In the genomic region with DNA sequence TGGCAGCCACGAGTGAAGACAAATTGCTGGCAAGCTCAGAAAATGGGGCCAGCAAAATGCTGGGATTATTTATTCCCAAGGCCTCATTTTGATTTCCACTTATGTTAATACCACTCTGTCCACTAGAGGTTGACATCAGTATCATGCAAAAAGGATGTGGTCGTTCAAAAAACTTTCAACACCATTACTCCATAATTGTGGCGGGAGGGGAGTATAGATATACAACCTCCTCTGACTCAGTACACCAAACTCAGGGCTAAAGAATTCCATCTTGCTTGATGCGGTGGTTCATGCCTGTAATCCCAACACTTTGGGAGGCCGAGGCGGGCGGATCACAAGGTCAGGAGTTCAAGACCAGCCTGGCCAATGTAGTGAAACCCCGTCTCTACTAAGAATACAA, we compare ENCODE assay signal across 8 cellular contexts.
DNase-seq lines count a peak whose midpoint lies in the region; ATAC-seq, FAIRE-seq and TF ChIP-seq lines count a peak whose summit lies in the region.
"Not testable (repeated sequence)": the region's sequence is repeated elsewhere in the genome, so short reads cannot be mapped to it uniquely, and the experiment has no call there.

No MANE protein-coding gene starts in this region.

- CTCF ChIA-PET in AG04449 (lab: Yijun Ruan, JAX) = interaction anchor here (0.7 to 2.1 kb wide), 13 partner anchors 9 to 232 kb away, joined by 3 to 9 read pairs (median 4); no protein-coding TSS in a partner anchor
- CTCF ChIA-PET in activated CD8-positive, alpha-beta T cell treated with anti-CD3 and anti-CD28 coated beads for 36 hours (lab: Charles Lee) = interaction anchor here (1.7 kb wide), 1 partner anchor 232 kb away, joined by 5 read pairs; no protein-coding TSS in a partner anchor

- TF ChIP-seq CTCF in AG04449 (IDR thresholded peaks at IDR 0.05; ENCODE audit: insufficient read depth, low read length, missing control alignments) = peak; percentile 32
- TF ChIP-seq CTCF in Loucy (conservative IDR thresholded peaks at IDR 0.05; ENCODE audit: low read length) = peak; percentile 34; the same call in 1 of the 2 replicates
- TF ChIP-seq CTCF in activated CD8-positive, alpha-beta T cell treated with anti-CD3 and anti-CD28 coated beads for 36 hours (IDR thresholded peaks at IDR 0.05); foreskin fibroblast (IDR thresholded peaks at IDR 0.05; ENCODE audit: low read depth, low read length): not testable (repeated sequence)
- peak; percentile 41 for TF ChIP-seq CTCF in chondrocyte (IDR thresholded peaks at IDR 0.05)
- peak; percentile 4 for TF ChIP-seq CTCF in neural progenitor cell (IDR thresholded peaks at IDR 0.05)

- peak; percentile 50 for DNase-seq in AG04449 (ENCODE audit: low read depth, low spot score)
- peak; percentile 71 for DNase-seq in GM23248
- peak; percentile 95 for DNase-seq in RCC 7860 (ENCODE audit: low spot score)
- DNase-seq in activated CD8-positive, alpha-beta T cell treated with anti-CD3 and anti-CD28 coated beads for 36 hours; chondrocyte (ENCODE audit: low spot score); neural progenitor cell (ENCODE audit: low spot score): not testable (repeated sequence)
- peak; percentile 57 to 70 for DNase-seq in foreskin fibroblast

- H3K27ac ChIP-seq in GM23248, neural progenitor cell: not testable (repeated sequence)

- not testable (repeated sequence) for H4K20me1 ChIP-seq in GM23248 (ENCODE audit: insufficient read depth); Loucy (ENCODE audit: insufficient read depth, low read length, poor library complexity, severe bottlenecking)
- peaks cover 77% of the 10 kb centered on the region for H4K20me1 ChIP-seq in neural progenitor cell (ENCODE audit: low read depth)

- not testable (repeated sequence) for H3K4me3 Mint-ChIP-seq in activated CD8-positive, alpha-beta T cell treated with anti-CD3 and anti-CD28 coated beads for 36 hours; chondrocyte (ENCODE audit: unreplicated experiment); neural progenitor cell

- ATAC-seq in activated CD8-positive, alpha-beta T cell treated with anti-CD3 and anti-CD28 coated beads for 36 hours = peak; percentile 47

- H3K9me3 ChIP-seq in GM23248 (ENCODE audit: low read depth); Loucy (ENCODE audit: insufficient read depth, low read depth, low read length); neural progenitor cell (ENCODE audit: low read depth): not testable (repeated sequence)

- peaks cover 11% of the 10 kb centered on the region for H3K4me1 ChIP-seq in GM23248 (ENCODE audit: insufficient read depth)
- not testable (repeated sequence) for H3K4me1 ChIP-seq in Loucy (ENCODE audit: insufficient read depth, low read length, poor library complexity, severe bottlenecking)
- peaks cover 15% of the 10 kb centered on the region for H3K4me1 ChIP-seq in neural progenitor cell

- H3K4me2 ChIP-seq in GM23248 (ENCODE audit: unreplicated experiment); Loucy (ENCODE audit: low read depth, low read length, poor library complexity, severe bottlenecking); neural progenitor cell: not testable (repeated sequence)

- not testable (repeated sequence) for H3K27me3 Mint-ChIP-seq in activated CD8-positive, alpha-beta T cell treated with anti-CD3 and anti-CD28 coated beads for 36 hours; chondrocyte (ENCODE audit: low read depth); neural progenitor cell (ENCODE audit: insufficient read depth, low read depth)

- H3K4me1 Mint-ChIP-seq in activated CD8-positive, alpha-beta T cell treated with anti-CD3 and anti-CD28 coated beads for 36 hours (ENCODE audit: low read depth); chondrocyte (ENCODE audit: low read depth): not testable (repeated sequence)
- peaks cover 25% of the 10 kb centered on the region for H3K4me1 Mint-ChIP-seq in neural progenitor cell

- FAIRE-seq in RCC 7860 (lab: Jason Lieb, UNC) = peak; percentile 95

- H3K9me2 ChIP-seq in GM23248 (ENCODE audit: insufficient read depth); Loucy (replicated peaks; ENCODE audit: low read depth, low read length): not testable (repeated sequence)

- not testable (repeated sequence) for H2AFZ ChIP-seq in GM23248; Loucy (ENCODE audit: low read length); neural progenitor cell (replicated peaks)

- not testable (repeated sequence) for H3K9ac ChIP-seq in GM23248; Loucy (ENCODE audit: low read depth, low read length, poor library complexity, severe bottlenecking); neural progenitor cell

- H3K27ac Mint-ChIP-seq in activated CD8-positive, alpha-beta T cell treated with anti-CD3 and anti-CD28 coated beads for 36 hours; chondrocyte (ENCODE audit: unreplicated experiment); neural progenitor cell: not testable (repeated sequence)

- not testable (repeated sequence) for H3K79me2 ChIP-seq in GM23248 (ENCODE audit: insufficient read depth); Loucy (ENCODE audit: insufficient read depth, low read length)
- H3K79me2 ChIP-seq in neural progenitor cell (ENCODE audit: low read depth) = peaks cover 77% of the 10 kb centered on the region

- intact Hi-C loops in activated CD8-positive, alpha-beta T cell treated with anti-CD3 and anti-CD28 coated beads for 36 hours (cut with micrococcal nuclease) = not testable (repeated sequence)

- in situ Hi-C loops in GM23248 (cut with MboI) = not testable (repeated sequence)

- H3F3A ChIP-seq in GM23248 (ENCODE audit: insufficient read depth); Loucy (ENCODE audit: low read depth); neural progenitor cell (ENCODE audit: low read depth): not testable (repeated sequence)

- WGBS in GM23248 (ENCODE audit: low coverage in 1 of 2, low lambda C conversion rate in 2 of 2, missing lambda C conversion rate in 2 of 2), 2 experiments = 60 to 66% methylated on average over 8 of the region's 8 CpGs

- not testable (repeated sequence) for H3K4me3 ChIP-seq in AG04449 (ENCODE audit: low read depth, low read length); GM23248; Loucy (ENCODE audit: low read length, poor library complexity, severe bottlenecking); foreskin fibroblast (ENCODE audit: low read depth in 1 of 2, low read length in 2 of 2); neural progenitor cell

- not testable (repeated sequence) for H3K36me3 ChIP-seq in GM23248 (ENCODE audit: low read depth); Loucy (ENCODE audit: insufficient read depth, low read length); neural progenitor cell

- H3K36me3 Mint-ChIP-seq in activated CD8-positive, alpha-beta T cell treated with anti-CD3 and anti-CD28 coated beads for 36 hours (ENCODE audit: low read depth); chondrocyte (ENCODE audit: low read depth): not testable (repeated sequence)
- H3K36me3 Mint-ChIP-seq in neural progenitor cell = peaks cover 11% of the 10 kb centered on the region

- POLR2A ChIA-PET in AG04449 (lab: Yijun Ruan, JAX) = not testable (repeated sequence)
- POLR2A ChIA-PET in activated CD8-positive, alpha-beta T cell treated with anti-CD3 and anti-CD28 coated beads for 36 hours (lab: Charles Lee) = interaction anchor here (0.6 kb wide), 1 partner anchor 231 kb away, joined by 3 read pairs; no protein-coding TSS in a partner anchor

- not testable (repeated sequence) for H3K9me3 Mint-ChIP-seq in activated CD8-positive, alpha-beta T cell treated with anti-CD3 and anti-CD28 coated beads for 36 hours; chondrocyte (ENCODE audit: low read depth); neural progenitor cell

- H3K27me3 ChIP-seq in GM23248 (replicated peaks; ENCODE audit: insufficient read depth); Loucy (ENCODE audit: insufficient read depth, low read length, poor library complexity, severe bottlenecking); neural progenitor cell: not testable (repeated sequence)
